Comparison of ENCODE assay signal across 8 cellular contexts in the genomic region with DNA sequence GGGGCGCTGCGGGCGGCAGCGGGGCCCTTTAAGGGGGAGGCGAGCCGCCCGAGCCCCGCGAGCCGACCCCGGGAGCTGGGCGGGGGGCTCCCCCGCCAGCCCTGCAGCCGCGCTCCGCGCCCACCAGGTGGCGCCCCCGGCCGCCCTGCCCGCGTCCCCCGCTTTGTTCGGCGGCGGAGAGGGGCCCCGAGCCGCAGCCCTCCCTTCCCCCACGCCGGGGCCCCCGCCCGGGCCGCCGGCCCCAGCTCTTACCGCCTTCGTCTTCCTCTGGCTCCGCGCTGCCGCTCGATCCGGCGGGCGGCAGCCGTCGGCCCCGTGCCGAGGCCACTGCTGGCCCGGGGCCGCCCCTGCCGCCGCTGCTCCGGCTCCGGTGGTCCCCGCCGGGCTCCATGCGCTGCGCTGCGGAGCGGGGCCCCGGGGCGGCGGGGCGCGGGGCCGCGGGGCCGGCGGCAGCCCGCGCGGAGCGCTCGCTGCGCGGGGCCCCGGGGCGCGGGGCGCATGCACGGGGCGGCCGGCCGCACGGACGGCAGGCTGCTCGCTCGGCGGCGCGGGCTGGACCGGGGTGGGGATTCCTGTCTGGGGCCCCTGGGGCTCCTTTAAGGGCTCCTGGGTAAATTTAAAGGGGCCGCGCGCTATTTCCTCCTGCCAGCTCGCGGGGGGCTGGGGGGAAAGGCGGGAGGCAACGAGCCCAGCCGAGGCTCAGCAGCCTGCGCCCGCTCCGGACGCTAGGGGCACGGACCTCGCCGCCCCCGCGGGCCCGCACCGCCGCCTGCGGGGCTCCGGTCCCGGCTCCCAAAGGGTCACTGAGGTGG. TPM values are rescaled to one million over a fixed set of nuclear protein-coding genes. Genes with fewer than 3 reads are reported as not detected.
DNase-seq lines count a peak whose midpoint lies in the region; ATAC-seq and TF ChIP-seq lines count a peak whose summit lies in the region.

Gene ZFTA (minus strand): TSS at position 544 of the 812 bp plus-strand sequence. CDS start 153 bp downstream, at position 391.

- ATAC-seq in HG03175 (IDR thresholded peaks at IDR 0.05; ENCODE audit: unreplicated experiment): peak; percentile 66
- peak; percentile 67 to 70 for ATAC-seq in activated T-cell treated with anti-CD3 and anti-CD28 coated beads, Interleukin-2, amount 50 U/mL, for 4 hours

- no peaks in the 10 kb centered on the region for H3K36me3 Mint-ChIP-seq in activated T-cell treated with anti-CD3 and anti-CD28 coated beads, Interleukin-2, amount 50 U/mL, for 4 hours (ENCODE audit: insufficient read depth)

- no peak for TF ChIP-seq POLR2A in esophagus muscularis mucosa (IDR thresholded peaks at IDR 0.05; ENCODE audit: low read depth)

- no peaks in the 10 kb centered on the region for H3K9me3 Mint-ChIP-seq in activated T-cell treated with anti-CD3 and anti-CD28 coated beads, Interleukin-2, amount 50 U/mL, for 4 hours

- TF ChIP-seq EP300 in esophagus muscularis mucosa (IDR thresholded peaks at IDR 0.05): no peak

- H3K4me1 Mint-ChIP-seq in activated T-cell treated with anti-CD3 and anti-CD28 coated beads, Interleukin-2, amount 50 U/mL, for 4 hours (ENCODE audit: low read depth): peaks cover 9% of the 10 kb centered on the region

- H3K4me3 Mint-ChIP-seq in activated T-cell treated with anti-CD3 and anti-CD28 coated beads, Interleukin-2, amount 50 U/mL, for 4 hours: peak within 1 kb of the TSS; percentile 89

- H3K4me1 ChIP-seq in esophagus muscularis mucosa: peaks cover 35 to 55% (median 52%) of the 10 kb centered on the region in 4 donors

- H3K27ac ChIP-seq in esophagus muscularis mucosa (replicated peaks in 1 of 4): peak within 1 kb of the TSS; percentile 86 to 93 (median 92)

- 0% methylated on average over 3 of the region's 114 CpGs for WGBS in esophagus muscularis mucosa

- no peaks in the 10 kb centered on the region for H3K27me3 ChIP-seq in esophagus muscularis mucosa

- peak within 1 kb of the TSS; percentile 77 to 99 (median 85) for H3K4me3 ChIP-seq in esophagus muscularis mucosa

- peak; percentile 75 to 89 (median 86) for TF ChIP-seq CTCF in esophagus muscularis mucosa (IDR thresholded peaks at IDR 0.05)

- DNase-seq in NCI-H2107 treated with DMSO at 0.1 percent for 48 hours (lab: John Stamatoyannopoulos, UW; ENCODE audit: unreplicated experiment) (peak; percentile 13), NCI-H2107 (lab: John Stamatoyannopoulos, UW) (no peak), NOMO-1 treated with dmso at 0.1 percent for 144 hours (lab: John Stamatoyannopoulos, UW; ENCODE audit: unreplicated experiment) (peak; percentile 31), esophagus muscularis mucosa (ENCODE audit: extremely low spot score) (no peak), myocyte (ENCODE audit: low read depth) (peak; percentile 74)
- DNase-seq in activated T-cell treated with anti-CD3 and anti-CD28 coated beads, Interleukin-2, amount 50 U/mL, for 4 hours: peak; percentile 56
- peak; percentile 48 for DNase-seq in stimulated activated naive CD4-positive, alpha-beta T cell treated with Interleukin-2 at 50 U/mL for 16 hours (lab: John Stamatoyannopoulos, UW)

- peaks cover 13% of the 10 kb centered on the region for H3K27me3 Mint-ChIP-seq in activated T-cell treated with anti-CD3 and anti-CD28 coated beads, Interleukin-2, amount 50 U/mL, for 4 hours (ENCODE audit: low read depth)

- H3K9me3 ChIP-seq in esophagus muscularis mucosa: no peaks in the 10 kb centered on the region

- peaks cover 0 to 16% (median 2%) of the 10 kb centered on the region in 4 donors for H3K36me3 ChIP-seq in esophagus muscularis mucosa

- intact Hi-C loops in esophagus muscularis mucosa (cut with DNase I): loop anchor here (2.0 to 10.0 kb wide), 3 partner anchors 44 to 386 kb away; partner anchors contain the start of gene SPINDOC

RNA-seq across cellular contexts. Expression of gene ZFTA, which starts in this region (rescaled TPM):
- 1 to 10 TPM; 6.3 to 8.6 (median 7.8) TPM for total RNA-seq in activated T-cell treated with anti-CD3 and anti-CD28 coated beads, Interleukin-2, amount 50 U/mL, for 4 hours
- total RNA-seq in esophagus muscularis mucosa (10 to 100 TPM; 15.8 to 41.9 (median 26.6) TPM), myocyte (20.7 and 23.2 TPM in 2 replicates)
- 12.0 TPM for polyA plus RNA-seq in myocyte (2012)

Comparison
In these comparisons a context has a peak if more than half of its experiments do, and no peak if none do; other contexts are left out.
1. DNase-seq: peak in NCI-H2107 treated with DMSO at 0.1 percent for 48 hours (single experiment), NOMO-1 treated with dmso at 0.1 percent for 144 hours (single experiment), activated T-cell treated with anti-CD3 and anti-CD28 coated beads, Interleukin-2, amount 50 U/mL, for 4 hours (single experiment), myocyte (single experiment) and stimulated activated naive CD4-positive, alpha-beta T cell treated with Interleukin-2 at 50 U/mL for 16 hours (single experiment); none in NCI-H2107 (single experiment) and esophagus muscularis mucosa (single experiment).